In genomic region chr11:93741094-93741881, GRCh38 we compare ENCODE assay signal across 1 cellular context.
TF ChIP-seq lines count a peak whose summit lies in the region.

TSS of gene C11orf54 (plus strand) at chr11:93741672. CDS start at chr11:93747394, 5,722 bp downstream.
A gene with protein sequence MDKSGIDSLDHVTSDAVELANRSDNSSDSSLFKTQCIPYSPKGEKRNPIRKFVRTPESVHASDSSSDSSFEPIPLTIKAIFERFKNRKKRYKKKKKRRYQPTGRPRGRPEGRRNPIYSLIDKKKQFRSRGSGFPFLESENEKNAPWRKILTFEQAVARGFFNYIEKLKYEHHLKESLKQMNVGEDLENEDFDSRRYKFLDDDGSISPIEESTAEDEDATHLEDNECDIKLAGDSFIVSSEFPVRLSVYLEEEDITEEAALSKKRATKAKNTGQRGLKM (minus strand): TSS chr11:93741495. CDS start chr11:93739304, 2,191 bp downstream.

TF ChIP-seq in K562, 482 proteins besides CTCF, POLR2A, EP300 and RAD21 (continued from another document and continues in another):
- TF ChIP-seq ZBTB9 (CRISPR knock-in tag; IDR thresholded peaks at IDR 0.05) = peak; percentile 79; the same call in 1 of the 2 replicates
- no peak for TF ChIP-seq HNRNPK (IDR thresholded peaks at IDR 0.05; ENCODE audit: low read depth, low read length, poor library complexity, severe bottlenecking)
- TF ChIP-seq PML (IDR thresholded peaks at IDR 0.05; ENCODE audit: low read length) = peak; percentile 95
- TF ChIP-seq, protein P1, sequence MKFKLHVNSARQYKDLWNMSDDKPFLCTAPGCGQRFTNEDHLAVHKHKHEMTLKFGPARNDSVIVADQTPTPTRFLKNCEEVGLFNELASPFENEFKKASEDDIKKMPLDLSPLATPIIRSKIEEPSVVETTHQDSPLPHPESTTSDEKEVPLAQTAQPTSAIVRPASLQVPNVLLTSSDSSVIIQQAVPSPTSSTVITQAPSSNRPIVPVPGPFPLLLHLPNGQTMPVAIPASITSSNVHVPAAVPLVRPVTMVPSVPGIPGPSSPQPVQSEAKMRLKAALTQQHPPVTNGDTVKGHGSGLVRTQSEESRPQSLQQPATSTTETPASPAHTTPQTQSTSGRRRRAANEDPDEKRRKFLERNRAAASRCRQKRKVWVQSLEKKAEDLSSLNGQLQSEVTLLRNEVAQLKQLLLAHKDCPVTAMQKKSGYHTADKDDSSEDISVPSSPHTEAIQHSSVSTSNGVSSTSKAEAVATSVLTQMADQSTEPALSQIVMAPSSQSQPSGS (CRISPR knock-in tag; IDR thresholded peaks at IDR 0.05) = no peak
- 0 out of 2 replicates have a peak, but pooled peaks have one; percentile 52 for TF ChIP-seq MTA1 (IDR thresholded peaks at IDR 0.05; ENCODE audit: borderline replicate concordance)
- TF ChIP-seq MXI1 (IDR thresholded peaks at IDR 0.05; ENCODE audit: low read depth, low read length) = no peak; the same call in 1 of the 2 replicates
- TF ChIP-seq NFRKB (IDR thresholded peaks at IDR 0.05; ENCODE audit: low read depth) = peak; percentile 95
- TF ChIP-seq MAFK (IDR thresholded peaks at IDR 0.05; ENCODE audit: low read length) = peak; percentile 7; the same call in 1 of the 2 replicates
- TF ChIP-seq SIX5 (IDR thresholded peaks at IDR 0.05; ENCODE audit: borderline replicate concordance in 1 of 2, insufficient read depth in 1 of 2, low read depth in 1 of 2, low read length in 2 of 2) = peak in 1 of 2 experiments; percentile 7; a peak in 1 of 4 replicates
- peak; percentile 63 for TF ChIP-seq HCFC1 (IDR thresholded peaks at IDR 0.05; ENCODE audit: low read depth, low read length)
- TF ChIP-seq CC2D1A (IDR thresholded peaks at IDR 0.05) = no peak
- TF ChIP-seq ARHGAP35 (IDR thresholded peaks at IDR 0.05; ENCODE audit: partially characterized antibody) = peak; percentile 87
- peak; percentile 35; the same call in 1 of the 2 replicates for TF ChIP-seq ZBTB40 (IDR thresholded peaks at IDR 0.05)
- TF ChIP-seq ZBTB40 (CRISPR knock-in tag; IDR thresholded peaks at IDR 0.05) = no peak
- TF ChIP-seq ERF (CRISPR knock-in tag; IDR thresholded peaks at IDR 0.05) = 0 out of 2 replicates have a peak, but pooled peaks have one; percentile 58
- peak; percentile 88; the same call in 1 of the 2 replicates for TF ChIP-seq BRD4 (IDR thresholded peaks at IDR 0.05)
- TF ChIP-seq FOXM1 (IDR thresholded peaks at IDR 0.05; ENCODE audit: low read depth) = no peak
- TF ChIP-seq FOXM1 (CRISPR knock-in tag; IDR thresholded peaks at IDR 0.05; ENCODE audit: low read depth) = no peak
- peak; percentile 97 for TF ChIP-seq PHF8 (IDR thresholded peaks at IDR 0.05; ENCODE audit: borderline replicate concordance, low read length)
- peak; percentile 95 for TF ChIP-seq SMAD1 (IDR thresholded peaks at IDR 0.05; ENCODE audit: low read depth, low read length, partially characterized antibody)
- 0 out of 2 replicates have a peak, but pooled peaks have one; percentile 15 for TF ChIP-seq NFATC3 (IDR thresholded peaks at IDR 0.05)
- peak; percentile 11; the same call in 1 of the 2 replicates for TF ChIP-seq RNF2 (IDR thresholded peaks at IDR 0.05)
- peak; percentile 16; the same call in 1 of the 2 replicates for TF ChIP-seq NKRF (IDR thresholded peaks at IDR 0.05; ENCODE audit: borderline replicate concordance)
- TF ChIP-seq CHCHD3 (CRISPR knock-in tag; IDR thresholded peaks at IDR 0.05) = no peak
- peak; percentile 72; the same call in 1 of the 2 replicates for TF ChIP-seq LCOR (CRISPR knock-in tag; IDR thresholded peaks at IDR 0.05)
- peak; percentile 71 for TF ChIP-seq GTF2B (IDR thresholded peaks at IDR 0.05; ENCODE audit: extremely low read depth, insufficient read length)
- peak; percentile 30; the same call in 1 of the 2 replicates for TF ChIP-seq SMARCE1 (IDR thresholded peaks at IDR 0.05)
- TF ChIP-seq, protein P2, sequence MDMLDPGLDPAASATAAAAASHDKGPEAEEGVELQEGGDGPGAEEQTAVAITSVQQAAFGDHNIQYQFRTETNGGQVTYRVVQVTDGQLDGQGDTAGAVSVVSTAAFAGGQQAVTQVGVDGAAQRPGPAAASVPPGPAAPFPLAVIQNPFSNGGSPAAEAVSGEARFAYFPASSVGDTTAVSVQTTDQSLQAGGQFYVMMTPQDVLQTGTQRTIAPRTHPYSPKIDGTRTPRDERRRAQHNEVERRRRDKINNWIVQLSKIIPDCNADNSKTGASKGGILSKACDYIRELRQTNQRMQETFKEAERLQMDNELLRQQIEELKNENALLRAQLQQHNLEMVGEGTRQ (CRISPR knock-in tag; IDR thresholded peaks at IDR 0.05) = no peak
- no peak for TF ChIP-seq KAT7 (CRISPR knock-in tag; IDR thresholded peaks at IDR 0.05; ENCODE audit: borderline replicate concordance)
- TF ChIP-seq ZNF431 (CRISPR knock-in tag; IDR thresholded peaks at IDR 0.05) = no peak
- TF ChIP-seq CHD4 (IDR thresholded peaks at IDR 0.05; ENCODE audit: insufficient read depth, insufficient replicate concordance, low read depth, low read length, poor library complexity, severe bottlenecking) = no peak
- peak; percentile 35; the same call in 1 of the 2 replicates for TF ChIP-seq ZBTB33 (CRISPR knock-in tag; IDR thresholded peaks at IDR 0.05)
- TF ChIP-seq YY1 (IDR thresholded peaks at IDR 0.05; ENCODE audit: borderline replicate concordance in 1 of 3, control insufficient read depth in 1 of 3, extremely low read depth in 1 of 3, insufficient read depth in 3 of 3, insufficient read length in 1 of 3, insufficient replicate concordance in 2 of 3, low read depth in 1 of 3, low read length in 2 of 3) = peak; percentile 61 to 96 (median 94)
- peak; percentile 78; the same call in 1 of the 2 replicates for TF ChIP-seq MBD2 (IDR thresholded peaks at IDR 0.05; ENCODE audit: borderline replicate concordance, low read depth)
- peak; percentile 52; the same call in 1 of the 2 replicates for TF ChIP-seq ZSCAN29 (IDR thresholded peaks at IDR 0.05)
- TF ChIP-seq ARNT (IDR thresholded peaks at IDR 0.05) = peak in 1 of 2 experiments; percentile 22; a peak in 1 of 4 replicates
- TF ChIP-seq, protein P3, sequence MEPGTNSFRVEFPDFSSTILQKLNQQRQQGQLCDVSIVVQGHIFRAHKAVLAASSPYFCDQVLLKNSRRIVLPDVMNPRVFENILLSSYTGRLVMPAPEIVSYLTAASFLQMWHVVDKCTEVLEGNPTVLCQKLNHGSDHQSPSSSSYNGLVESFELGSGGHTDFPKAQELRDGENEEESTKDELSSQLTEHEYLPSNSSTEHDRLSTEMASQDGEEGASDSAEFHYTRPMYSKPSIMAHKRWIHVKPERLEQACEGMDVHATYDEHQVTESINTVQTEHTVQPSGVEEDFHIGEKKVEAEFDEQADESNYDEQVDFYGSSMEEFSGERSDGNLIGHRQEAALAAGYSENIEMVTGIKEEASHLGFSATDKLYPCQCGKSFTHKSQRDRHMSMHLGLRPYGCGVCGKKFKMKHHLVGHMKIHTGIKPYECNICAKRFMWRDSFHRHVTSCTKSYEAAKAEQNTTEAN (CRISPR knock-in tag; IDR thresholded peaks at IDR 0.05) = no peak
- no peak for TF ChIP-seq ADNP (tag; IDR thresholded peaks at IDR 0.05)
- peak; percentile 74; the same call in 1 of the 2 replicates for TF ChIP-seq PHB (CRISPR knock-in tag; IDR thresholded peaks at IDR 0.05)
- peak; percentile 20; the same call in 1 of the 2 replicates for TF ChIP-seq CBFA2T3 (IDR thresholded peaks at IDR 0.05)
- peak; percentile 17 for TF ChIP-seq SAP30 (IDR thresholded peaks at IDR 0.05; ENCODE audit: borderline replicate concordance, insufficient read depth, low read depth, low read length, poor library complexity, severe bottlenecking)
